In the genomic region with DNA sequence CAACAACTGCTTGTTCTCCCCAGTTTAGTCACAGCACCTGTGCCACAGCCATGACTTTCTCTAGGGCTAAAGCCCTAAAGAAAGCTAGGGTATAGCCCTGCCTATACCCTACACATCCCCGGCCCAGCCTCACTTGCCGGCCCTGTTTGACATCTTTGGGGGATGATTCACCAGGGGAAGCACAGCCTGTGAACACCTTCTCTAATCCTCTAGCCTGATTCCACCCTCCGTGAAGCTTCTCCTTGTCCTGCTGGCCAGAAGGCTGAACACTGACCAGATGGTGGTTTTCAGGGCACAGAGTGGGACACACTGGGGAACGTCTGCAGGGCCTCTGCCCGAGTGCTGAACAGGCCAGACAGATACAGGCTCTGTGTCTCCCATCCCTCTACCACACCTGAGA, we compare ENCODE assay signal across 20 cellular contexts. TPM values are rescaled to one million over a fixed set of nuclear protein-coding genes. Genes with fewer than 3 reads are reported as not detected.
A peak's percentile ranks its signal among the peaks of the same experiment; 100 is the strongest.
DNase-seq lines count a peak whose midpoint lies in the region; ATAC-seq, FAIRE-seq and TF ChIP-seq lines count a peak whose summit lies in the region.
"Had no signal": no experiment of that assay in that cellular context is flagged by ENCODE, and none has a peak within 500 bp of the region (broad histone marks: within the 10 kb centered on the region; RNA-seq: fewer than 3 reads in every experiment).

No MANE protein-coding gene starts in this region.

- H3K4me3 ChIP-seq in PC-3 (ENCODE audit: low read length) (no peak overlapping the region), epithelial cell of esophagus (ENCODE audit: low read length) (no peak overlapping the region), MG63 (no peak overlapping the region)
- H3K4me3 ChIP-seq: Peyer's patch, stomach had no signal

- H3K36me3 Mint-ChIP-seq in CD14-positive monocyte: peaks cover 8 to 10% of the 10 kb centered on the region in 2 donors
- H3K36me3 Mint-ChIP-seq: activated naive CD8-positive, alpha-beta T cell treated with anti-CD3 and anti-CD28 coated beads, Interleukin-2, amount 10 ng/mL, durations not matched to agents 7 days and 5 days had no signal

- intact Hi-C loops in PC-3 (cut with micrococcal nuclease) (loop anchor here (5.0 kb wide), 1 partner anchor 407 kb away; no protein-coding TSS in a partner anchor), CD14-positive monocyte (cut with micrococcal nuclease) (no loop called here)

- H3K4me1 ChIP-seq in PC-3 (ENCODE audit: insufficient read depth, low read length): peaks cover 27% of the 10 kb centered on the region

- no peaks in the 10 kb centered on the region for H3K9me2 ChIP-seq in PC-3 (replicated peaks; ENCODE audit: low read length)

- H3K27me3 Mint-ChIP-seq in CD14-positive monocyte (ENCODE audit: low read depth in 3 of 3): peaks cover 0 to 6% (median 1%) of the 10 kb centered on the region in 3 donors
- H3K27me3 Mint-ChIP-seq: activated naive CD8-positive, alpha-beta T cell treated with anti-CD3 and anti-CD28 coated beads, Interleukin-2, amount 10 ng/mL, durations not matched to agents 7 days and 5 days; central memory CD8-positive, alpha-beta T cell; T-helper 17 cell had no signal

- DNase-seq in ELR (ENCODE audit: low read depth) (peak; percentile 47), PC-3 (peak; percentile 67), epithelial cell of esophagus (ENCODE audit: low read depth) (peak; percentile 85), retina (peak; percentile 7), CD14-positive monocyte (ENCODE audit: low spot score) (no peak), HTR-8/SVneo (ENCODE audit: insufficient read length, low spot score) (no peak), MG63 (no peak), NCI-H774 (lab: John Stamatoyannopoulos, UW) (no peak)
- DNase-seq: activated CD4-positive, alpha-beta T cell treated with anti-CD3 and anti-CD28 coated beads for 4 hours; activated naive CD8-positive, alpha-beta T cell treated with anti-CD3 and anti-CD28 coated beads, Interleukin-2, amount 10 ng/mL, durations not matched to agents 7 days and 5 days; HCEC 1CT; KBM-7; kidney; NCI-H226; spleen; stomach; T-helper 17 cell had no signal

- H3K36me3 ChIP-seq in PC-3 (ENCODE audit: low read depth, low read length) (no peaks in the 10 kb centered on the region), MG63 (0 out of 2 replicates have a peak, but pooled peaks cover 2% of the 10 kb centered on the region)
- H3K36me3 ChIP-seq: Peyer's patch, spleen, stomach had no signal

- ATAC-seq in PC-3: peak; percentile 80
- ATAC-seq: T-helper 17 cell had no signal

- FAIRE-seq in HTR-8/SVneo (lab: Jason Lieb, UNC): no peak
- FAIRE-seq: kidney had no signal

- CTCF ChIA-PET in PC-3 (lab: Charles Lee): no interaction called here

- H3K27ac ChIP-seq in PC-3 (ENCODE audit: low read length): peak overlapping the region; percentile 18; the same call in 1 of the 2 replicates
- H3K27ac ChIP-seq: C4-2B, stomach had no signal

- H3K27me3 ChIP-seq in PC-3 (ENCODE audit: low read length) (no peaks in the 10 kb centered on the region), MG63 (no peaks in the 10 kb centered on the region)
- H3K27me3 ChIP-seq: Peyer's patch, spleen, stomach had no signal

- TF ChIP-seq CTCF in PC-3 (conservative IDR thresholded peaks at IDR 0.05; ENCODE audit: low read depth, low read length): no peak
- no peak for TF ChIP-seq CTCF in epithelial cell of esophagus (IDR thresholded peaks at IDR 0.05; ENCODE audit: insufficient read depth, low read depth, low read length, missing control alignments)
- TF ChIP-seq CTCF in CD14-positive monocyte (IDR thresholded peaks at IDR 0.05): no peak

- no peaks in the 10 kb centered on the region for H3K9me3 Mint-ChIP-seq in CD14-positive monocyte
- H3K9me3 Mint-ChIP-seq: activated naive CD8-positive, alpha-beta T cell treated with anti-CD3 and anti-CD28 coated beads, Interleukin-2, amount 10 ng/mL, durations not matched to agents 7 days and 5 days; central memory CD8-positive, alpha-beta T cell had no signal

- no peak overlapping the region for H3K27ac Mint-ChIP-seq in CD14-positive monocyte

- H3K9ac ChIP-seq in PC-3 (ENCODE audit: low read length): no peak overlapping the region

- no TSS peak for BruUV-seq in PC-3 (replicated peaks; lab: Mats Ljungman, UMichigan)

- no peak overlapping the region for H3K4me3 Mint-ChIP-seq in CD14-positive monocyte
- H3K4me3 Mint-ChIP-seq: activated naive CD8-positive, alpha-beta T cell treated with anti-CD3 and anti-CD28 coated beads, Interleukin-2, amount 10 ng/mL, durations not matched to agents 7 days and 5 days; central memory CD8-positive, alpha-beta T cell; T-helper 17 cell had no signal

- no peaks in the 10 kb centered on the region for H3K9me3 ChIP-seq in PC-3 (ENCODE audit: low read length)
- H3K9me3 ChIP-seq in MG63: no peaks in the 10 kb centered on the region
- H3K9me3 ChIP-seq: Peyer's patch, spleen, stomach had no signal

- H3F3A ChIP-seq in PC-3 (ENCODE audit: low read length, unreplicated experiment): no peaks in the 10 kb centered on the region

- peaks cover 85% of the 10 kb centered on the region for H3K79me2 ChIP-seq in PC-3 (ENCODE audit: low read length)

- 0 out of 2 replicates have a peak, but pooled peaks cover 4% of the 10 kb centered on the region for H4K20me1 ChIP-seq in PC-3 (ENCODE audit: low read length)

- no peak overlapping the region for H2AFZ ChIP-seq in PC-3 (ENCODE audit: low read length)

- H3K4me2 ChIP-seq in PC-3 (ENCODE audit: low read length): peak overlapping the region; percentile 64

- H3K4me1 Mint-ChIP-seq in CD14-positive monocyte: peaks cover 39% of the 10 kb centered on the region

- POLR2A ChIA-PET in PC-3 (lab: Charles Lee; ENCODE audit: unreplicated experiment): no interaction called here

RNA-seq across cellular contexts. Expression of a gene that starts 6.0 kb away (rescaled TPM):
- 9.5 and 14.6 TPM in 2 replicates for total RNA-seq in PC-3 (2014; rRNA removed)
- polyA plus RNA-seq in CD14-positive monocyte: 1 to 10 TPM; 3.4 to 5.8 TPM
- total RNA-seq in MG63 (2014; rRNA removed; shearing (Covaris generic); ENCODE audit: low replicate concordance): 6.2 and 11.5 TPM in 2 replicates

RNA-seq across cellular contexts. Expression of a gene that starts 8.1 kb away (rescaled TPM):
- 36.1 and 43.2 TPM in 2 replicates for total RNA-seq in PC-3 (2014; rRNA removed)
- 10 to 100 TPM in 1 of 2 donors, 1 to 10 TPM in 1; 6.8 to 10.8 TPM for polyA plus RNA-seq in CD14-positive monocyte
- total RNA-seq in MG63 (2014; rRNA removed; shearing (Covaris generic); ENCODE audit: low replicate concordance): 64.1 and 87.2 TPM in 2 replicates

Comparison
In these comparisons a context has a peak if more than half of its experiments do, and no peak if none do; other contexts are left out.
1. DNase-seq: peak in ELR (single experiment), PC-3 (single experiment), epithelial cell of esophagus (single experiment) and retina (single experiment); none in CD14-positive monocyte (single experiment), HTR-8/SVneo (single experiment), MG63 (single experiment) and NCI-H774 (single experiment).